Comparison of ENCODE assay signal across 26 cellular contexts in the genomic region with DNA sequence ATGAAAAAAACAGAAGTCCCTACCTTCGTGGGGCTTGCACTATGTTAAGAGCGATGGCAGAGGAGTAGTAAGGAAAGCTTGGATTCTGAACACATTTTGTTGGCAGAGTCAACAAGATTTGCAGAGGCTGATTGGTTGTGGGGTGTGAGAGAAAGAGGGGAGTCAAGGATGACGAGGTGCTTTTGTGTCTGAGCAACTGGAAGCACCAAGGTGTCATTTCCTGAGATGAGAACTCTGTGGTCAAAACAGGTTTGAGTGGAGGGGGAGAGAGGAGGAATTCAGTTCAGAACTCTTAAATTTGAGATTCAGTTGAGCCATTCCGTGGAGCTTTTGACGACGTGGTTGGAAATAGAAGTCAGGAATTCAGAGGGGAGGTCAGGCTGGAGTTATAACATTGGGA. TPM values are rescaled to one million over a fixed set of nuclear protein-coding genes. Genes with fewer than 3 reads are reported as not detected.
"Had no signal": no experiment of that assay in that cellular context is flagged by ENCODE, and none has a peak within 500 bp of the region (broad histone marks: within the 10 kb centered on the region; RNA-seq: fewer than 3 reads in every experiment).

No MANE protein-coding gene starts in this region.

- H3K36me3 Mint-ChIP-seq: activated naive CD8-positive, alpha-beta T cell; WTC11 had no signal

- H3K27ac Mint-ChIP-seq: activated CD4-positive, alpha-beta T cell treated with anti-CD3 and anti-CD28 coated beads, Interleukin-2, amount 10 ng/mL, durations not matched to agents 7 days and 5 days; activated naive CD8-positive, alpha-beta T cell; activated T-helper 2 cell treated with anti-CD3 and anti-CD28 coated beads, Interferon-gamma antibody, Interleukin-2, Interleukin-4, amounts not matched to agents 10 μg/mL and 5 μg/mL and 100 μg/mL, durations not matched to agents 14 hours and 24 hours and 36 hours; dendritic cell treated with granulocyte-macrophage colony-stimulating factor and Interleukin-4, amounts not matched to agents 40 ng/mL and 50 ng/mL, for 4 days; T-helper 17 cell; WTC11 had no signal

- H3K4me3 Mint-ChIP-seq: activated CD4-positive, alpha-beta T cell treated with anti-CD3 and anti-CD28 coated beads, Interleukin-2, amount 10 ng/mL, durations not matched to agents 7 days and 5 days; activated naive CD8-positive, alpha-beta T cell; dendritic cell treated with granulocyte-macrophage colony-stimulating factor and Interleukin-4, amounts not matched to agents 40 ng/mL and 50 ng/mL, for 4 days; T-helper 17 cell; WTC11 had no signal

- H3K9me3 Mint-ChIP-seq: activated CD4-positive, alpha-beta T cell treated with anti-CD3 and anti-CD28 coated beads, Interleukin-2, amount 10 ng/mL, durations not matched to agents 7 days and 5 days; activated T-helper 2 cell treated with anti-CD3 and anti-CD28 coated beads, Interferon-gamma antibody, Interleukin-2, Interleukin-4, amounts not matched to agents 10 μg/mL and 5 μg/mL and 100 μg/mL, durations not matched to agents 14 hours and 24 hours and 36 hours; dendritic cell treated with granulocyte-macrophage colony-stimulating factor and Interleukin-4, amounts not matched to agents 40 ng/mL and 50 ng/mL, for 4 days; WTC11 had no signal

- DNase-seq: activated CD4-positive, alpha-beta T cell treated with anti-CD3 and anti-CD28 coated beads, Interleukin-2, amount 10 ng/mL, durations not matched to agents 7 days and 5 days; activated CD4-positive, CD25-positive, alpha-beta regulatory T cell treated with anti-CD3 and anti-CD28 coated beads, Interleukin-2, amount 50 U/mL, for 72 hours; activated gamma-delta T cell treated with Interleukin-2 at 50 U/mL for 16 hours; activated T-cell treated with anti-CD3 and anti-CD28 coated beads for 4 hours; cerebellar nuclear complex; Kasumi-1; NCI-H1092; NCI-H1417; NCI-H1930; NCI-H2171; NCI-H2227 treated with DMSO at 0.1 percent for 48 hours; NCI-H446 treated with DMSO at 0.1 percent for 48 hours; NCI-H524 treated with DMSO at 0.1 percent for 48 hours; NCI-H774; SIG-M5; T-helper 17 cell; T-helper 9 cell had no signal

- H3K4me3 ChIP-seq: K562 had no signal

- ATAC-seq: T-helper 17 cell had no signal

RNA-seq across cellular contexts. Expression of a gene that starts 3.5 kb away (rescaled TPM):
- total RNA-seq: activated CD4-positive, alpha-beta T cell treated with anti-CD3 and anti-CD28 coated beads, Interleukin-2, amount 10 ng/mL, durations not matched to agents 7 days and 5 days; activated T-helper 2 cell treated with anti-CD3 and anti-CD28 coated beads, Interferon-gamma antibody, Interleukin-2, Interleukin-4, amounts not matched to agents 10 μg/mL and 5 μg/mL and 100 μg/mL, durations not matched to agents 14 hours and 24 hours and 36 hours; cardiac septum; K562; M059J; OCI-LY7; RPMI7951; T-helper 17 cell; WTC11 had no signal

RNA-seq across cellular contexts. Expression of a gene that starts 33.6 kb away (rescaled TPM):
- total RNA-seq: OCI-LY7, RPMI7951 had no signal
